ENCODE assay signal across 1 cellular context in genomic region chr6:17719323-17720041, GRCh38.
TF ChIP-seq lines count a peak whose summit lies in the region.

No MANE protein-coding gene starts in this region.

TF ChIP-seq in HEK293, 187 proteins besides CTCF, POLR2A, EP300 and RAD21 (continued from another document and continues in another):
- TF ChIP-seq, protein P1, sequence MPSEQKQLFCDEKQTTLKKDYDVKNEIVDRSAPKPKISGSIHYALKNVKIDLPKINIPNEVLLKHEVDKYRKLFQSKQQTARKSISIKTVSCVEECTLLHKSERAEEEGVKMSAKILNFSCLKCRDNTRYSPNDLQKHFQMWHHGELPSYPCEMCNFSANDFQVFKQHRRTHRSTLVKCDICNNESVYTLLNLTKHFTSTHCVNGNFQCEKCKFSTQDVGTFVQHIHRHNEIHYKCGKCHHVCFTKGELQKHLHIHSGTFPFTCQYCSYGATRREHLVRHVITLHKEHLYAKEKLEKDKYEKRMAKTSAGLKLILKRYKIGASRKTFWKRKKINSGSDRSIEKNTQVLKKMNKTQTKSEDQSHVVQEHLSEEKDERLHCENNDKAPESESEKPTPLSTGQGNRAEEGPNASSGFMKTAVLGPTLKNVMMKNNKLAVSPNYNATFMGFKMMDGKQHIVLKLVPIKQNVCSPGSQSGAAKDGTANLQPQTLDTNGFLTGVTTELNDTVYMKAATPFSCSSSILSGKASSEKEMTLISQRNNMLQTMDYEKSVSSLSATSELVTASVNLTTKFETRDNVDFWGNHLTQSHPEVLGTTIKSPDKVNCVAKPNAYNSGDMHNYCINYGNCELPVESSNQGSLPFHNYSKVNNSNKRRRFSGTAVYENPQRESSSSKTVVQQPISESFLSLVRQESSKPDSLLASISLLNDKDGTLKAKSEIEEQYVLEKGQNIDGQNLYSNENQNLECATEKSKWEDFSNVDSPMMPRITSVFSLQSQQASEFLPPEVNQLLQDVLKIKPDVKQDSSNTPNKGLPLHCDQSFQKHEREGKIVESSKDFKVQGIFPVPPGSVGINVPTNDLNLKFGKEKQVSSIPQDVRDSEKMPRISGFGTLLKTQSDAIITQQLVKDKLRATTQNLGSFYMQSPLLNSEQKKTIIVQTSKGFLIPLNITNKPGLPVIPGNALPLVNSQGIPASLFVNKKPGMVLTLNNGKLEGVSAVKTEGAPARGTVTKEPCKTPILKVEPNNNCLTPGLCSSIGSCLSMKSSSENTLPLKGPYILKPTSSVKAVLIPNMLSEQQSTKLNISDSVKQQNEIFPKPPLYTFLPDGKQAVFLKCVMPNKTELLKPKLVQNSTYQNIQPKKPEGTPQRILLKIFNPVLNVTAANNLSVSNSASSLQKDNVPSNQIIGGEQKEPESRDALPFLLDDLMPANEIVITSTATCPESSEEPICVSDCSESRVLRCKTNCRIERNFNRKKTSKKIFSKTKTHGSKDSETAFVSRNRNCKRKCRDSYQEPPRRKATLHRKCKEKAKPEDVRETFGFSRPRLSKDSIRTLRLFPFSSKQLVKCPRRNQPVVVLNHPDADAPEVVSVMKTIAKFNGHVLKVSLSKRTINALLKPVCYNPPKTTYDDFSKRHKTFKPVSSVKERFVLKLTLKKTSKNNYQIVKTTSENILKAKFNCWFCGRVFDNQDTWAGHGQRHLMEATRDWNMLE (tag by site-specific recombination; conservative IDR thresholded peaks at IDR 0.05; ENCODE audit: low read depth): peak; percentile 69
- TF ChIP-seq ZNF416 (tag by site-specific recombination; IDR thresholded peaks at IDR 0.05) (no peak), YY2 (tag by site-specific recombination; IDR thresholded peaks at IDR 0.05) (no peak), ZNF394 (tag by site-specific recombination; IDR thresholded peaks at IDR 0.05; ENCODE audit: borderline replicate concordance) (peak; percentile 85; the same call in 1 of the 2 replicates), ZNF621 (tag by site-specific recombination; IDR thresholded peaks at IDR 0.05) (no peak), ZNF211 (tag by site-specific recombination; IDR thresholded peaks at IDR 0.05; ENCODE audit: low read depth) (no peak), ZNF555 (tag by site-specific recombination; conservative IDR thresholded peaks at IDR 0.05) (peak; percentile 43), ZNF792 (tag by site-specific recombination; IDR thresholded peaks at IDR 0.05) (no peak), ZNF302 (tag by site-specific recombination; IDR thresholded peaks at IDR 0.05; ENCODE audit: low read depth) (no peak), HOXC10 (CRISPR knock-in tag; IDR thresholded peaks at IDR 0.05) (no peak), ZNF214 (tag by site-specific recombination; IDR thresholded peaks at IDR 0.05; ENCODE audit: borderline replicate concordance) (no peak), ZNF426 (tag by site-specific recombination; IDR thresholded peaks at IDR 0.05) (peak; percentile 66), ZNF664 (tag by site-specific recombination; IDR thresholded peaks at IDR 0.05) (no peak), ZNF623 (tag by site-specific recombination; IDR thresholded peaks at IDR 0.05) (peak; percentile 46), KLF17 (tag by site-specific recombination; IDR thresholded peaks at IDR 0.05) (no peak), KLF8 (tag by site-specific recombination; IDR thresholded peaks at IDR 0.05) (no peak), ZNF610 (tag by site-specific recombination; IDR thresholded peaks at IDR 0.05; ENCODE audit: borderline replicate concordance) (no peak), IKZF3 (tag by site-specific recombination; IDR thresholded peaks at IDR 0.05) (no peak), ZNF324 (tag by site-specific recombination; IDR thresholded peaks at IDR 0.05) (no peak), ZNF175 (tag by site-specific recombination; IDR thresholded peaks at IDR 0.05) (no peak), ZNF549 (tag by site-specific recombination; IDR thresholded peaks at IDR 0.05) (no peak), ZNF433 (tag by site-specific recombination; IDR thresholded peaks at IDR 0.05; ENCODE audit: low read depth) (0 out of 2 replicates have a peak, but pooled peaks have one; percentile 25), ZNF670 (tag by site-specific recombination; IDR thresholded peaks at IDR 0.05; ENCODE audit: low read depth) (no peak), ZBTB7A (tag by site-specific recombination; IDR thresholded peaks at IDR 0.05; ENCODE audit: low read depth) (no peak), ZNF362 (tag by site-specific recombination; IDR thresholded peaks at IDR 0.05) (no peak), ZSCAN30 (tag by site-specific recombination; IDR thresholded peaks at IDR 0.05) (no peak), ZNF837 (tag by site-specific recombination; IDR thresholded peaks at IDR 0.05) (no peak), ZSCAN16 (tag by site-specific recombination; IDR thresholded peaks at IDR 0.05) (no peak), ZNF768 (tag by site-specific recombination; IDR thresholded peaks at IDR 0.05) (no peak), SP3 (tag by site-specific recombination; IDR thresholded peaks at IDR 0.05) (no peak), ZBTB44 (tag by site-specific recombination; IDR thresholded peaks at IDR 0.05) (no peak), ZNF274 (IDR thresholded peaks at IDR 0.05; ENCODE audit: low read length) (no peak), ZNF274 (tag by site-specific recombination; IDR thresholded peaks at IDR 0.05; ENCODE audit: borderline replicate concordance) (no peak), ZNF629 (tag by site-specific recombination; IDR thresholded peaks at IDR 0.05) (no peak), KLF16 (tag by site-specific recombination; IDR thresholded peaks at IDR 0.05) (no peak)
- TF ChIP-seq, protein P2, sequence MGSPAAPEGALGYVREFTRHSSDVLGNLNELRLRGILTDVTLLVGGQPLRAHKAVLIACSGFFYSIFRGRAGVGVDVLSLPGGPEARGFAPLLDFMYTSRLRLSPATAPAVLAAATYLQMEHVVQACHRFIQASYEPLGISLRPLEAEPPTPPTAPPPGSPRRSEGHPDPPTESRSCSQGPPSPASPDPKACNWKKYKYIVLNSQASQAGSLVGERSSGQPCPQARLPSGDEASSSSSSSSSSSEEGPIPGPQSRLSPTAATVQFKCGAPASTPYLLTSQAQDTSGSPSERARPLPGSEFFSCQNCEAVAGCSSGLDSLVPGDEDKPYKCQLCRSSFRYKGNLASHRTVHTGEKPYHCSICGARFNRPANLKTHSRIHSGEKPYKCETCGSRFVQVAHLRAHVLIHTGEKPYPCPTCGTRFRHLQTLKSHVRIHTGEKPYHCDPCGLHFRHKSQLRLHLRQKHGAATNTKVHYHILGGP (tag by site-specific recombination; IDR thresholded peaks at IDR 0.05): no peak
- TF ChIP-seq, protein P3, sequence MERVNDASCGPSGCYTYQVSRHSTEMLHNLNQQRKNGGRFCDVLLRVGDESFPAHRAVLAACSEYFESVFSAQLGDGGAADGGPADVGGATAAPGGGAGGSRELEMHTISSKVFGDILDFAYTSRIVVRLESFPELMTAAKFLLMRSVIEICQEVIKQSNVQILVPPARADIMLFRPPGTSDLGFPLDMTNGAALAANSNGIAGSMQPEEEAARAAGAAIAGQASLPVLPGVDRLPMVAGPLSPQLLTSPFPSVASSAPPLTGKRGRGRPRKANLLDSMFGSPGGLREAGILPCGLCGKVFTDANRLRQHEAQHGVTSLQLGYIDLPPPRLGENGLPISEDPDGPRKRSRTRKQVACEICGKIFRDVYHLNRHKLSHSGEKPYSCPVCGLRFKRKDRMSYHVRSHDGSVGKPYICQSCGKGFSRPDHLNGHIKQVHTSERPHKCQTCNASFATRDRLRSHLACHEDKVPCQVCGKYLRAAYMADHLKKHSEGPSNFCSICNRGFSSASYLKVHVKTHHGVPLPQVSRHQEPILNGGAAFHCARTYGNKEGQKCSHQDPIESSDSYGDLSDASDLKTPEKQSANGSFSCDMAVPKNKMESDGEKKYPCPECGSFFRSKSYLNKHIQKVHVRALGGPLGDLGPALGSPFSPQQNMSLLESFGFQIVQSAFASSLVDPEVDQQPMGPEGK (tag by site-specific recombination; IDR thresholded peaks at IDR 0.05): no peak
- TF ChIP-seq, protein P4, sequence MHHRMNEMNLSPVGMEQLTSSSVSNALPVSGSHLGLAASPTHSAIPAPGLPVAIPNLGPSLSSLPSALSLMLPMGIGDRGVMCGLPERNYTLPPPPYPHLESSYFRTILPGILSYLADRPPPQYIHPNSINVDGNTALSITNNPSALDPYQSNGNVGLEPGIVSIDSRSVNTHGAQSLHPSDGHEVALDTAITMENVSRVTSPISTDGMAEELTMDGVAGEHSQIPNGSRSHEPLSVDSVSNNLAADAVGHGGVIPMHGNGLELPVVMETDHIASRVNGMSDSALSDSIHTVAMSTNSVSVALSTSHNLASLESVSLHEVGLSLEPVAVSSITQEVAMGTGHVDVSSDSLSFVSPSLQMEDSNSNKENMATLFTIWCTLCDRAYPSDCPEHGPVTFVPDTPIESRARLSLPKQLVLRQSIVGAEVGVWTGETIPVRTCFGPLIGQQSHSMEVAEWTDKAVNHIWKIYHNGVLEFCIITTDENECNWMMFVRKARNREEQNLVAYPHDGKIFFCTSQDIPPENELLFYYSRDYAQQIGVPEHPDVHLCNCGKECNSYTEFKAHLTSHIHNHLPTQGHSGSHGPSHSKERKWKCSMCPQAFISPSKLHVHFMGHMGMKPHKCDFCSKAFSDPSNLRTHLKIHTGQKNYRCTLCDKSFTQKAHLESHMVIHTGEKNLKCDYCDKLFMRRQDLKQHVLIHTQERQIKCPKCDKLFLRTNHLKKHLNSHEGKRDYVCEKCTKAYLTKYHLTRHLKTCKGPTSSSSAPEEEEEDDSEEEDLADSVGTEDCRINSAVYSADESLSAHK (tag by site-specific recombination; IDR thresholded peaks at IDR 0.05): no peak
- TF ChIP-seq, protein P5, sequence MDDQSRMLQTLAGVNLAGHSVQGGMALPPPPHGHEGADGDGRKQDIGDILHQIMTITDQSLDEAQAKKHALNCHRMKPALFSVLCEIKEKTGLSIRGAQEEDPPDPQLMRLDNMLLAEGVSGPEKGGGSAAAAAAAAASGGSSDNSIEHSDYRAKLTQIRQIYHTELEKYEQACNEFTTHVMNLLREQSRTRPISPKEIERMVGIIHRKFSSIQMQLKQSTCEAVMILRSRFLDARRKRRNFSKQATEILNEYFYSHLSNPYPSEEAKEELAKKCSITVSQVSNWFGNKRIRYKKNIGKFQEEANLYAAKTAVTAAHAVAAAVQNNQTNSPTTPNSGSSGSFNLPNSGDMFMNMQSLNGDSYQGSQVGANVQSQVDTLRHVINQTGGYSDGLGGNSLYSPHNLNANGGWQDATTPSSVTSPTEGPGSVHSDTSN (CRISPR knock-in tag; IDR thresholded peaks at IDR 0.05): no peak
- TF ChIP-seq, protein P6, sequence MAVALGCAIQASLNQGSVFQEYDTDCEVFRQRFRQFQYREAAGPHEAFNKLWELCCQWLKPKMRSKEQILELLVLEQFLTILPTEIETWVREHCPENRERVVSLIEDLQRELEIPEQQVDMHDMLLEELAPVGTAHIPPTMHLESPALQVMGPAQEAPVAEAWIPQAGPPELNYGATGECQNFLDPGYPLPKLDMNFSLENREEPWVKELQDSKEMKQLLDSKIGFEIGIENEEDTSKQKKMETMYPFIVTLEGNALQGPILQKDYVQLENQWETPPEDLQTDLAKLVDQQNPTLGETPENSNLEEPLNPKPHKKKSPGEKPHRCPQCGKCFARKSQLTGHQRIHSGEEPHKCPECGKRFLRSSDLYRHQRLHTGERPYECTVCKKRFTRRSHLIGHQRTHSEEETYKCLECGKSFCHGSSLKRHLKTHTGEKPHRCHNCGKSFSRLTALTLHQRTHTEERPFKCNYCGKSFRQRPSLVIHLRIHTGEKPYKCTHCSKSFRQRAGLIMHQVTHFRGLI (tag by site-specific recombination; IDR thresholded peaks at IDR 0.05): no peak
- TF ChIP-seq, protein P7, sequence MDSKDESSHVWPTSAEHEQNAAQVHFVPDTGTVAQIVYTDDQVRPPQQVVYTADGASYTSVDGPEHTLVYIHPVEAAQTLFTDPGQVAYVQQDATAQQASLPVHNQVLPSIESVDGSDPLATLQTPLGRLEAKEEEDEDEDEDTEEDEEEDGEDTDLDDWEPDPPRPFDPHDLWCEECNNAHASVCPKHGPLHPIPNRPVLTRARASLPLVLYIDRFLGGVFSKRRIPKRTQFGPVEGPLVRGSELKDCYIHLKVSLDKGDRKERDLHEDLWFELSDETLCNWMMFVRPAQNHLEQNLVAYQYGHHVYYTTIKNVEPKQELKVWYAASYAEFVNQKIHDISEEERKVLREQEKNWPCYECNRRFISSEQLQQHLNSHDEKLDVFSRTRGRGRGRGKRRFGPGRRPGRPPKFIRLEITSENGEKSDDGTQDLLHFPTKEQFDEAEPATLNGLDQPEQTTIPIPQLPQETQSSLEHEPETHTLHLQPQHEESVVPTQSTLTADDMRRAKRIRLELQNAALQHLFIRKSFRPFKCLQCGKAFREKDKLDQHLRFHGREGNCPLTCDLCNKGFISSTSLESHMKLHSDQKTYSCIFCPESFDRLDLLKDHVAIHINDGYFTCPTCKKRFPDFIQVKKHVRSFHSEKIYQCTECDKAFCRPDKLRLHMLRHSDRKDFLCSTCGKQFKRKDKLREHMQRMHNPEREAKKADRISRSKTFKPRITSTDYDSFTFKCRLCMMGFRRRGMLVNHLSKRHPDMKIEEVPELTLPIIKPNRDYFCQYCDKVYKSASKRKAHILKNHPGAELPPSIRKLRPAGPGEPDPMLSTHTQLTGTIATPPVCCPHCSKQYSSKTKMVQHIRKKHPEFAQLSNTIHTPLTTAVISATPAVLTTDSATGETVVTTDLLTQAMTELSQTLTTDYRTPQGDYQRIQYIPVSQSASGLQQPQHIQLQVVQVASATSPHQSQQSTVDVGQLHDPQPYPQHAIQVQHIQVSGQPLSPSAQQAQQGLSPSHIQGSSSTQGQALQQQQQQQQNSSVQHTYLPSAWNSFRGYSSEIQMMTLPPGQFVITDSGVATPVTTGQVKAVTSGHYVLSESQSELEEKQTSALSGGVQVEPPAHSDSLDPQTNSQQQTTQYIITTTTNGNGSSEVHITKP (tag by site-specific recombination; IDR thresholded peaks at IDR 0.05): no peak
